ENCODE assay signal across 21 cellular contexts in genomic region chr21:42209801-42210479, GRCh38. TPM values are rescaled to one million over a fixed set of nuclear protein-coding genes. Genes with fewer than 3 reads are reported as not detected.
DNase-seq lines count a peak whose midpoint lies in the region; ATAC-seq, FAIRE-seq and TF ChIP-seq lines count a peak whose summit lies in the region.
"Had no signal": no experiment of that assay in that cellular context is flagged by ENCODE, and none has a peak within 500 bp of the region (broad histone marks: within the 10 kb centered on the region; RNA-seq: fewer than 3 reads in every experiment).

No MANE protein-coding gene starts in this region.

- no peak overlapping the region for H3K23ac ChIP-seq in mesenchymal stem cell (ENCODE audit: low read length in 2 of 2)

- H2BK120ac ChIP-seq in mesenchymal stem cell (ENCODE audit: low read depth, low read length), result no peak overlapping the region

- H3K36me3 ChIP-seq in body of pancreas (replicated peaks in 1 of 2; ENCODE audit: insufficient read depth in 1 of 2, low read depth in 2 of 2) (no peaks in the 10 kb centered on the region), mesenchymal stem cell (ENCODE audit: control insufficient read depth in 1 of 2, insufficient read depth in 2 of 2, low read depth in 1 of 2, low read length in 2 of 2) (no peaks in the 10 kb centered on the region)
- H3K36me3 ChIP-seq: esophagus muscularis mucosa, thoracic aorta had no signal

- no peak for TF ChIP-seq EP300 in A549 (IDR thresholded peaks at IDR 0.05)

- no peak overlapping the region for H3K18ac ChIP-seq in mesenchymal stem cell (ENCODE audit: low read depth in 1 of 2, low read length in 2 of 2)

- WGBS in A549 (ENCODE audit: missing lambda C conversion rate), result 38% methylated on average over 11 of the region's 11 CpGs
- WGBS in body of pancreas, 2 donors, result 70 to 75% methylated on average over 11 of the region's 11 CpGs
- WGBS in mesenchymal stem cell, result 40% methylated on average over 8 of the region's 11 CpGs

- H3K4ac ChIP-seq in mesenchymal stem cell (ENCODE audit: low read depth in 1 of 2, low read length in 2 of 2), result no peak overlapping the region

- POLR2A ChIA-PET in A549 (lab: Yijun Ruan, JAX), result no interaction called here

- TF ChIP-seq RAD21 in A549 (conservative IDR thresholded peaks at IDR 0.05 in 1 of 2, IDR thresholded peaks at IDR 0.05 in 1 of 2), result no peak

- H2BK5ac ChIP-seq in mesenchymal stem cell (ENCODE audit: low read depth, low read length, poor library complexity, severe bottlenecking), result no peak overlapping the region

- H3K27me3 ChIP-seq in body of pancreas (no peaks in the 10 kb centered on the region), mesenchymal stem cell (ENCODE audit: control insufficient read depth in 1 of 2, insufficient read depth in 1 of 2, low read length in 2 of 2) (peaks cover 28 to 48% of the 10 kb centered on the region in 2 experiments)

- H3K14ac ChIP-seq in mesenchymal stem cell (ENCODE audit: low read length in 2 of 2), result no peak overlapping the region

- TF ChIP-seq CTCF in A549 (IDR thresholded peaks at IDR 0.05) (no peak), body of pancreas (IDR thresholded peaks at IDR 0.05) (no peak)

- no peaks in the 10 kb centered on the region for H3K79me1 ChIP-seq in mesenchymal stem cell (replicated peaks; ENCODE audit: low read length, poor library complexity, severe bottlenecking)

- DNase-seq in A549 (ENCODE audit: low read depth in 1 of 2, low spot score in 1 of 2) (peak in 1 of 2 experiments; percentile 43), ELF-1 (ENCODE audit: low read depth, low spot score) (peak; percentile 56), body of pancreas (no peak), mesenchymal stem cell (peak; percentile 33), HK-2 (ENCODE audit: unreplicated experiment) (no peak)
- DNase-seq: CD8-positive, alpha-beta T cell; DMS79 treated with DMSO at 0.1 percent for 48 hours; glutamatergic neuron; immature natural killer cell; NCI-H187; NCI-H345; NK-92 treated with Interleukin-12 subunit alpha and Interleukin-12 subunit beta, amount 100 ng/mL, for 24 hours; RPMI8226; SW 1271 had no signal

- CTCF ChIA-PET in A549 (lab: Yijun Ruan, JAX), result interaction anchor here (1.5 kb wide), 1 partner anchor 10 kb away, joined by 4 read pairs; the partner anchor contains the start of gene ABCG1

- H2AFZ ChIP-seq in mesenchymal stem cell (ENCODE audit: low read depth, low read length), result no peak overlapping the region
- H2AFZ ChIP-seq: GM23338 had no signal

- no peak overlapping the region for H4K8ac ChIP-seq in mesenchymal stem cell (ENCODE audit: low read length)

- H2AK5ac ChIP-seq in mesenchymal stem cell (ENCODE audit: low read length, severe bottlenecking), result no peak overlapping the region

- H3K9me3 ChIP-seq in A549, result no peaks in the 10 kb centered on the region
- H3K9me3 ChIP-seq in body of pancreas, result no peaks in the 10 kb centered on the region
- no peaks in the 10 kb centered on the region for H3K9me3 ChIP-seq in mesenchymal stem cell (ENCODE audit: control insufficient read depth, low read length)
- H3K9me3 ChIP-seq: thoracic aorta had no signal

- no peak overlapping the region for H4K91ac ChIP-seq in mesenchymal stem cell (ENCODE audit: low read length)

- H3K4me3 ChIP-seq in A549 (no peak overlapping the region), body of pancreas (no peak overlapping the region), mesenchymal stem cell (ENCODE audit: insufficient read depth in 1 of 2, low read depth in 1 of 2, low read length in 2 of 2) (no peak overlapping the region)
- H3K4me3 ChIP-seq: esophagus muscularis mucosa, GM23338, thoracic aorta had no signal

- no peak overlapping the region for H2BK12ac ChIP-seq in mesenchymal stem cell (ENCODE audit: low read length in 2 of 2)

- H2BK15ac ChIP-seq in mesenchymal stem cell (ENCODE audit: low read depth, poor library complexity, severe bottlenecking), result no peak overlapping the region

- peaks cover 14% of the 10 kb centered on the region for H3K4me1 ChIP-seq in A549
- no peaks in the 10 kb centered on the region for H3K4me1 ChIP-seq in body of pancreas
- H3K4me1 ChIP-seq in mesenchymal stem cell (ENCODE audit: control insufficient read depth, insufficient read depth, low read depth, low read length), result no peaks in the 10 kb centered on the region

- TF ChIP-seq POLR2A in A549 (IDR thresholded peaks at IDR 0.05; ENCODE audit: low read length) (no peak), body of pancreas (IDR thresholded peaks at IDR 0.05) (no peak)

- FAIRE-seq in A549 (lab: Jason Lieb, UNC), result no peak
- FAIRE-seq: TTC549 had no signal

- ATAC-seq in A549, result peak in 1 of 2 experiments; percentile 30; a peak in 2 of 6 replicates
- peak; percentile 30 for ATAC-seq in body of pancreas
- no peak for ATAC-seq in GM18498 (IDR thresholded peaks at IDR 0.05; ENCODE audit: unreplicated experiment)
- no peak for ATAC-seq in GM21381 (IDR thresholded peaks at IDR 0.05; ENCODE audit: unreplicated experiment)
- no peak for ATAC-seq in HG03196 (IDR thresholded peaks at IDR 0.05; ENCODE audit: unreplicated experiment)
- ATAC-seq: CD8-positive, alpha-beta T cell had no signal

- no peak overlapping the region for H3K9ac ChIP-seq in mesenchymal stem cell (ENCODE audit: low read length)

- intact Hi-C loops in body of pancreas (cut with DNase I), result no loop called here

- H3K27ac ChIP-seq in A549 (peak overlapping the region; percentile 57 to 63), body of pancreas (no peak overlapping the region), mesenchymal stem cell (ENCODE audit: low read length, poor library complexity, severe bottlenecking) (no peak overlapping the region)
- H3K27ac ChIP-seq: esophagus muscularis mucosa, thoracic aorta had no signal

- H3K4me2 ChIP-seq in A549 (peak overlapping the region; percentile 58), mesenchymal stem cell (ENCODE audit: low read length, poor library complexity, severe bottlenecking) (no peak overlapping the region)
- H3K4me2 ChIP-seq: GM23338 had no signal

TF ChIP-seq in A549, 52 proteins besides CTCF, POLR2A, EP300 and RAD21:
- TF ChIP-seq E2F6 (IDR thresholded peaks at IDR 0.05; ENCODE audit: borderline replicate concordance, low read depth), result no peak
- TF ChIP-seq MAFK (IDR thresholded peaks at IDR 0.05; ENCODE audit: partially characterized antibody), result no peak
- no peak for TF ChIP-seq ZFP36 (IDR thresholded peaks at IDR 0.05; ENCODE audit: borderline replicate concordance, partially characterized antibody)
- TF ChIP-seq USF2 (IDR thresholded peaks at IDR 0.05), result no peak
- no peak for TF ChIP-seq CBX2 (IDR thresholded peaks at IDR 0.05; ENCODE audit: borderline replicate concordance, low read depth)
- TF ChIP-seq CHD2 (IDR thresholded peaks at IDR 0.05; ENCODE audit: low read length, partially characterized antibody), result no peak
- TF ChIP-seq NPAS2 (CRISPR knock-in tag; IDR thresholded peaks at IDR 0.05; ENCODE audit: borderline replicate concordance), result no peak
- TF ChIP-seq HOXB13 (CRISPR knock-in tag; IDR thresholded peaks at IDR 0.05; ENCODE audit: low read depth), result no peak
- TF ChIP-seq KDM1A (IDR thresholded peaks at IDR 0.05; ENCODE audit: low read depth), result no peak
- no peak for TF ChIP-seq HEYL (CRISPR knock-in tag; IDR thresholded peaks at IDR 0.05)

RNA-seq across cellular contexts. Expression of gene ABCG1, which starts 9.0 kb away (rescaled TPM):
- 5.1 and 6.8 TPM in 2 replicates for polyA plus RNA-seq in A549 (2011; rRNA removed)
- polyA plus RNA-seq in A549 (2012; cell fraction: cytosol; rRNA removed), result 0.40 and 0.54 TPM in 2 replicates
- polyA plus RNA-seq in A549 (2012; cell fraction: nucleus; rRNA removed), result 1.0 and 1.4 TPM in 2 replicates
- 0.51 to 2.6 TPM (median 2.3 TPM) in 3 replicates for polyA plus RNA-seq in A549 (2017; fragmentation: RNase III; extraction: RNeasy Plus Mini Kit Qiagen cat#74134 plus additional on column Dnase treatment)
- polyA minus RNA-seq in A549 (2011; rRNA and poly(A)+ RNA removed), result 7.2 and 9.8 TPM in 2 replicates
- total RNA-seq in body of pancreas, result 1 to 10 TPM; 7.5 to 7.6 TPM
- polyA plus RNA-seq in mesenchymal stem cell (2013, experiment 1 of 2), result 3.1 TPM
- polyA plus RNA-seq in mesenchymal stem cell (2013, experiment 2 of 2), result 3.1 TPM

Comparison
In these comparisons a context has a peak if more than half of its experiments do, and no peak if none do; other contexts are left out.
1. DNase-seq: peak in ELF-1 (single experiment) and mesenchymal stem cell (single experiment); none in body of pancreas (0 of 4) and HK-2 (single experiment).
2. H3K27ac ChIP-seq: peak in A549 (2 of 2); none in body of pancreas (0 of 4) and mesenchymal stem cell (single experiment).